In the genomic region with DNA sequence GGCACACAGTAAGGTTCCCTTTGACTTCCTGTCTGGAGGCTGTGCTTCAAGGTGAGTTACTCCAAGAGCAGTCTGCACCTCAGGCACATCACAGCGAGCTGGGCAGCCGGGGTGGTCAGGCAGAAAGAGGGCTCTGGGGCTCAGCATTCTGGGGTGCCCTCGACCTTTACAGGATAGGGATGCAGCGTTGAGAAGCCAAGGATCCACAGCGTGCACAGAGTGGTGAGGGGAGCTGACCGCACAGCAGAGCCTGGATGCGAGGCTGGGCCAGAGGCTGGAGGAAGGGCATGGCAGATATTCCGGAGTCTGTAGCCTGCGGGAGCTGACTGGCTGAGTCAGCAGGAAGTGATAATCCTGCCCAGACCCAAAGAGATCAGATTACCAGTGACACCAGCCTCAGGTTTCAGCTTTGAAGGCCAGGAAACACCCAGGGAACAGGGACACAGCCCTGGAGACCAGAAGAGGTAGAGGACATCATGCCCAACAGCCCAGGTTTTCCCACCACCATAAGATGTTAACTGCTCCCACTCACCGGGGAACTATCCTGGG, we compare ENCODE assay signal across 9 cellular contexts. TPM values are rescaled to one million over a fixed set of nuclear protein-coding genes. Genes with fewer than 3 reads are reported as not detected.
DNase-seq lines count a peak whose midpoint lies in the region; ATAC-seq and TF ChIP-seq lines count a peak whose summit lies in the region.
"Had no signal": no experiment of that assay in that cellular context is flagged by ENCODE, and none has a peak within 500 bp of the region (broad histone marks: within the 10 kb centered on the region; RNA-seq: fewer than 3 reads in every experiment).

No MANE protein-coding gene starts in this region.

- CTCF ChIA-PET in HEK293 (lab: Yijun Ruan, JAX) = no interaction called here

- H3K4me3 ChIP-seq in HEK293 (ENCODE audit: low read depth, low read length) = no peak overlapping the region
- peak overlapping the region; percentile 34 for H3K4me3 ChIP-seq in SJCRH30
- no peak overlapping the region for H3K4me3 ChIP-seq in skeletal muscle cell (ENCODE audit: low read depth, low read length)

- no peaks in the 10 kb centered on the region for H3K9me3 ChIP-seq in HEK293 (ENCODE audit: control insufficient read depth, insufficient read depth, low read depth, low read length)
- H3K9me3 ChIP-seq in SJCRH30 (replicated peaks) = no peaks in the 10 kb centered on the region

- H3K36me3 ChIP-seq in HEK293 (ENCODE audit: control insufficient read depth in 2 of 2, insufficient read depth in 1 of 2, low read length in 2 of 2) (no peaks in the 10 kb centered on the region), SJCRH30 (no peaks in the 10 kb centered on the region)

- TF ChIP-seq CTCF in HEK293 (tag by site-specific recombination; IDR thresholded peaks at IDR 0.05) = no peak

- no peaks in the 10 kb centered on the region for H3K27me3 ChIP-seq in SJCRH30

- POLR2A ChIA-PET in HEK293 (lab: Yijun Ruan, JAX) = interaction anchor here (0.6 to 1.1 kb wide), 3 partner anchors 9 to 38 kb away, joined by 3 to 5 read pairs (median 5); a partner anchor contains a TSS

- DNase-seq in SJCRH30 = peak; percentile 85 to 92
- peak; percentile 59 for DNase-seq in foreskin melanocyte
- DNase-seq in skeletal muscle cell (ENCODE audit: low read depth) = peak; percentile 69
- DNase-seq in activated CD8-positive, alpha-beta memory T cell treated with anti-CD3 and anti-CD28 coated beads for 24 hours = no peak
- DNase-seq in GDM1 (lab: John Stamatoyannopoulos, UW) = no peak
- no peak for DNase-seq in activated T-cell treated with anti-CD3 and anti-CD28 coated beads for 4 hours

- H3K4me1 ChIP-seq in HEK293 (ENCODE audit: control insufficient read depth, insufficient read depth, low read length) = 0 out of 2 replicates have a peak, but pooled peaks cover 2% of the 10 kb centered on the region
- H3K4me1 ChIP-seq in SJCRH30 = peaks cover 56% of the 10 kb centered on the region

- H3K27ac ChIP-seq in HEK293 (ENCODE audit: extremely low read depth, low read depth, low read length) (no peak overlapping the region; the same call in 1 of the 2 replicates), SJCRH30 (peak overlapping the region; percentile 68)

- ATAC-seq in GM18907 (IDR thresholded peaks at IDR 0.05; ENCODE audit: unreplicated experiment) = no peak

TF ChIP-seq in HEK293, 187 proteins besides CTCF, POLR2A, EP300 and RAD21 (continues in another document):
- TF ChIP-seq, protein P1, sequence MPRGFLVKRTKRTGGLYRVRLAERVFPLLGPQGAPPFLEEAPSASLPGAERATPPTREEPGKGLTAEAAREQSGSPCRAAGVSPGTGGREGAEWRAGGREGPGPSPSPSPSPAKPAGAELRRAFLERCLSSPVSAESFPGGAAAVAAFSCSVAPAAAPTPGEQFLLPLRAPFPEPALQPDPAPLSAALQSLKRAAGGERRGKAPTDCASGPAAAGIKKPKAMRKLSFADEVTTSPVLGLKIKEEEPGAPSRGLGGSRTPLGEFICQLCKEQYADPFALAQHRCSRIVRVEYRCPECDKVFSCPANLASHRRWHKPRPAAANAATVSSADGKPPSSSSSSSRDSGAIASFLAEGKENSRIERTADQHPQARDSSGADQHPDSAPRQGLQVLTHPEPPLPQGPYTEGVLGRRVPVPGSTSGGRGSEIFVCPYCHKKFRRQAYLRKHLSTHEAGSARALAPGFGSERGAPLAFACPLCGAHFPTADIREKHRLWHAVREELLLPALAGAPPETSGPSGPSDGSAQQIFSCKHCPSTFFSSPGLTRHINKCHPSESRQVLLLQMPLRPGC (tag by site-specific recombination; IDR thresholded peaks at IDR 0.05) = 0 out of 2 replicates have a peak, but pooled peaks have one; percentile 35
- TF ChIP-seq ZNF670 (tag by site-specific recombination; IDR thresholded peaks at IDR 0.05; ENCODE audit: low read depth) (no peak), ZNF426 (tag by site-specific recombination; IDR thresholded peaks at IDR 0.05) (no peak), ZNF660 (tag by site-specific recombination; IDR thresholded peaks at IDR 0.05) (peak; percentile 66; the same call in 1 of the 2 replicates), ZFP69B (tag by site-specific recombination; IDR thresholded peaks at IDR 0.05) (no peak), ZNF133 (tag by site-specific recombination; IDR thresholded peaks at IDR 0.05) (no peak), IKZF3 (tag by site-specific recombination; IDR thresholded peaks at IDR 0.05) (peak; percentile 37; the same call in 1 of the 2 replicates), ZNF292 (tag by site-specific recombination; IDR thresholded peaks at IDR 0.05; ENCODE audit: borderline replicate concordance, low read depth) (no peak), ZNF24 (tag by site-specific recombination; IDR thresholded peaks at IDR 0.05) (0 out of 2 replicates have a peak, but pooled peaks have one; percentile 44), ZNF510 (tag by site-specific recombination; IDR thresholded peaks at IDR 0.05; ENCODE audit: insufficient replicate concordance) (no peak), ZNF768 (tag by site-specific recombination; IDR thresholded peaks at IDR 0.05) (peak; percentile 33; the same call in 1 of the 2 replicates), ZNF561 (tag by site-specific recombination; IDR thresholded peaks at IDR 0.05; ENCODE audit: borderline replicate concordance) (peak; percentile 57; the same call in 1 of the 2 replicates)
- TF ChIP-seq, protein P2, sequence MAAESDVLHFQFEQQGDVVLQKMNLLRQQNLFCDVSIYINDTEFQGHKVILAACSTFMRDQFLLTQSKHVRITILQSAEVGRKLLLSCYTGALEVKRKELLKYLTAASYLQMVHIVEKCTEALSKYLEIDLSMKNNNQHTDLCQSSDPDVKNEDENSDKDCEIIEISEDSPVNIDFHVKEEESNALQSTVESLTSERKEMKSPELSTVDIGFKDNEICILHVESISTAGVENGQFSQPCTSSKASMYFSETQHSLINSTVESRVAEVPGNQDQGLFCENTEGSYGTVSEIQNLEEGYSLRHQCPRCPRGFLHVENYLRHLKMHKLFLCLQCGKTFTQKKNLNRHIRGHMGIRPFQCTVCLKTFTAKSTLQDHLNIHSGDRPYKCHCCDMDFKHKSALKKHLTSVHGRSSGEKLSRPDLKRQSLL (tag by site-specific recombination; IDR thresholded peaks at IDR 0.05) = no peak
- TF ChIP-seq, protein P3, sequence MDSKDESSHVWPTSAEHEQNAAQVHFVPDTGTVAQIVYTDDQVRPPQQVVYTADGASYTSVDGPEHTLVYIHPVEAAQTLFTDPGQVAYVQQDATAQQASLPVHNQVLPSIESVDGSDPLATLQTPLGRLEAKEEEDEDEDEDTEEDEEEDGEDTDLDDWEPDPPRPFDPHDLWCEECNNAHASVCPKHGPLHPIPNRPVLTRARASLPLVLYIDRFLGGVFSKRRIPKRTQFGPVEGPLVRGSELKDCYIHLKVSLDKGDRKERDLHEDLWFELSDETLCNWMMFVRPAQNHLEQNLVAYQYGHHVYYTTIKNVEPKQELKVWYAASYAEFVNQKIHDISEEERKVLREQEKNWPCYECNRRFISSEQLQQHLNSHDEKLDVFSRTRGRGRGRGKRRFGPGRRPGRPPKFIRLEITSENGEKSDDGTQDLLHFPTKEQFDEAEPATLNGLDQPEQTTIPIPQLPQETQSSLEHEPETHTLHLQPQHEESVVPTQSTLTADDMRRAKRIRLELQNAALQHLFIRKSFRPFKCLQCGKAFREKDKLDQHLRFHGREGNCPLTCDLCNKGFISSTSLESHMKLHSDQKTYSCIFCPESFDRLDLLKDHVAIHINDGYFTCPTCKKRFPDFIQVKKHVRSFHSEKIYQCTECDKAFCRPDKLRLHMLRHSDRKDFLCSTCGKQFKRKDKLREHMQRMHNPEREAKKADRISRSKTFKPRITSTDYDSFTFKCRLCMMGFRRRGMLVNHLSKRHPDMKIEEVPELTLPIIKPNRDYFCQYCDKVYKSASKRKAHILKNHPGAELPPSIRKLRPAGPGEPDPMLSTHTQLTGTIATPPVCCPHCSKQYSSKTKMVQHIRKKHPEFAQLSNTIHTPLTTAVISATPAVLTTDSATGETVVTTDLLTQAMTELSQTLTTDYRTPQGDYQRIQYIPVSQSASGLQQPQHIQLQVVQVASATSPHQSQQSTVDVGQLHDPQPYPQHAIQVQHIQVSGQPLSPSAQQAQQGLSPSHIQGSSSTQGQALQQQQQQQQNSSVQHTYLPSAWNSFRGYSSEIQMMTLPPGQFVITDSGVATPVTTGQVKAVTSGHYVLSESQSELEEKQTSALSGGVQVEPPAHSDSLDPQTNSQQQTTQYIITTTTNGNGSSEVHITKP (tag by site-specific recombination; IDR thresholded peaks at IDR 0.05) = peak; percentile 15; the same call in 1 of the 2 replicates
- TF ChIP-seq, protein P4, sequence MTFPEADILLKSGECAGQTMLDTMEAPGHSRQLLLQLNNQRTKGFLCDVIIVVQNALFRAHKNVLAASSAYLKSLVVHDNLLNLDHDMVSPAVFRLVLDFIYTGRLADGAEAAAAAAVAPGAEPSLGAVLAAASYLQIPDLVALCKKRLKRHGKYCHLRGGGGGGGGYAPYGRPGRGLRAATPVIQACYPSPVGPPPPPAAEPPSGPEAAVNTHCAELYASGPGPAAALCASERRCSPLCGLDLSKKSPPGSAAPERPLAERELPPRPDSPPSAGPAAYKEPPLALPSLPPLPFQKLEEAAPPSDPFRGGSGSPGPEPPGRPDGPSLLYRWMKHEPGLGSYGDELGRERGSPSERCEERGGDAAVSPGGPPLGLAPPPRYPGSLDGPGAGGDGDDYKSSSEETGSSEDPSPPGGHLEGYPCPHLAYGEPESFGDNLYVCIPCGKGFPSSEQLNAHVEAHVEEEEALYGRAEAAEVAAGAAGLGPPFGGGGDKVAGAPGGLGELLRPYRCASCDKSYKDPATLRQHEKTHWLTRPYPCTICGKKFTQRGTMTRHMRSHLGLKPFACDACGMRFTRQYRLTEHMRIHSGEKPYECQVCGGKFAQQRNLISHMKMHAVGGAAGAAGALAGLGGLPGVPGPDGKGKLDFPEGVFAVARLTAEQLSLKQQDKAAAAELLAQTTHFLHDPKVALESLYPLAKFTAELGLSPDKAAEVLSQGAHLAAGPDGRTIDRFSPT (tag by site-specific recombination; IDR thresholded peaks at IDR 0.05) = peak; percentile 55
- TF ChIP-seq, protein P5, sequence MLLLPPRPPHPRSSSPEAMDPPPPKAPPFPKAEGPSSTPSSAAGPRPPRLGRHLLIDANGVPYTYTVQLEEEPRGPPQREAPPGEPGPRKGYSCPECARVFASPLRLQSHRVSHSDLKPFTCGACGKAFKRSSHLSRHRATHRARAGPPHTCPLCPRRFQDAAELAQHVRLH (tag by site-specific recombination; IDR thresholded peaks at IDR 0.05) = no peak

RNA-seq across cellular contexts. Expression of a gene that starts 38.4 kb away (rescaled TPM):
- total RNA-seq in SJCRH30 (2014; rRNA removed; shearing (Covaris generic)) = 137 and 144 TPM in 2 replicates
- total RNA-seq: T-helper 1 cell treated with Interleukin-12 subunit alpha and Interleukin-12 subunit beta and Interleukin-4 antibody, amounts not matched to agents 30 ng/mL and 1 ng/mL, for 36 hours had no signal

Comparison
In these comparisons a context has a peak if more than half of its experiments do, and no peak if none do; other contexts are left out.
1. DNase-seq: peak in SJCRH30 (2 of 2), foreskin melanocyte (single experiment) and skeletal muscle cell (single experiment); none in activated CD8-positive, alpha-beta memory T cell treated with anti-CD3 and anti-CD28 coated beads for 24 hours (single experiment), GDM1 (single experiment) and activated T-cell treated with anti-CD3 and anti-CD28 coated beads for 4 hours (single experiment).